10 cellular contexts compared by ENCODE assay signal in genomic region chr1:7549693-7550161, GRCh38.
DNase-seq lines count a peak whose midpoint lies in the region; ATAC-seq and TF ChIP-seq lines count a peak whose summit lies in the region.
"Had no signal": no experiment of that assay in that cellular context is flagged by ENCODE, and none has a peak within 500 bp of the region (broad histone marks: within the 10 kb centered on the region; RNA-seq: fewer than 3 reads in every experiment).

No MANE protein-coding gene starts in this region.

- ATAC-seq in GM19455 (IDR thresholded peaks at IDR 0.05; ENCODE audit: unreplicated experiment) (no peak), heart left ventricle (no peak)
- ATAC-seq: left lobe of liver had no signal

- peaks cover 3 to 40% of the 10 kb centered on the region in 2 donors for H3K4me1 ChIP-seq in thyroid gland
- peaks cover 0 to 43% (median 12%) of the 10 kb centered on the region in 12 donors for H3K4me1 ChIP-seq in heart left ventricle

- TF ChIP-seq CTCF in thyroid gland (IDR thresholded peaks at IDR 0.05) (no peak), lower leg skin (IDR thresholded peaks at IDR 0.05) (no peak), heart left ventricle (IDR thresholded peaks at IDR 0.05) (no peak)

- CTCF ChIA-PET in activated CD4-positive, alpha-beta memory T cell treated with anti-CD3 and anti-CD28 coated beads for 36 hours (lab: Charles Lee), result no interaction called here

- H3K27me3 ChIP-seq in thyroid gland (no peaks in the 10 kb centered on the region), heart left ventricle (no peaks in the 10 kb centered on the region)

- H3K9me3 Mint-ChIP-seq in activated CD4-positive, alpha-beta memory T cell treated with anti-CD3 and anti-CD28 coated beads for 36 hours, result no peaks in the 10 kb centered on the region

- H3K27ac ChIP-seq in thyroid gland (peak overlapping the region in 2 of 3 donors; percentile 30 to 38), heart left ventricle (no peak overlapping the region)

- H3K27me3 Mint-ChIP-seq in activated CD4-positive, alpha-beta memory T cell treated with anti-CD3 and anti-CD28 coated beads for 36 hours, result peaks cover 13% of the 10 kb centered on the region

- DNase-seq in activated naive CD4-positive, alpha-beta T cell treated with Interleukin-2 at 50 U/mL for 16 hours, result peak; percentile 4
- DNase-seq in activated naive CD4-positive, alpha-beta T cell treated with anti-CD3 and anti-CD28 coated beads, Interleukin-2, amount 50 U/mL, for 16 hours, result no peak
- DNase-seq in activated CD4-positive, alpha-beta memory T cell treated with anti-CD3 and anti-CD28 coated beads for 36 hours, result peak; percentile 72
- DNase-seq in kidney glomerular epithelial cell (lab: John Stamatoyannopoulos, UW) (peak; percentile 87), thyroid gland (no peak), lower leg skin (ENCODE audit: low spot score in 2 of 2) (no peak), heart left ventricle (no peak)
- DNase-seq: NCI-H1930 had no signal

- TF ChIP-seq POLR2A in thyroid gland (IDR thresholded peaks at IDR 0.05) (no peak), lower leg skin (IDR thresholded peaks at IDR 0.05) (no peak), heart left ventricle (IDR thresholded peaks at IDR 0.05) (no peak)

- peak overlapping the region; percentile 40 for H3K4me3 Mint-ChIP-seq in activated CD4-positive, alpha-beta memory T cell treated with anti-CD3 and anti-CD28 coated beads for 36 hours

- H3K27ac Mint-ChIP-seq in activated CD4-positive, alpha-beta memory T cell treated with anti-CD3 and anti-CD28 coated beads for 36 hours, result peak overlapping the region; percentile 89

- peaks cover 12% of the 10 kb centered on the region for H3K4me1 Mint-ChIP-seq in activated CD4-positive, alpha-beta memory T cell treated with anti-CD3 and anti-CD28 coated beads for 36 hours (ENCODE audit: low read depth)

- H3K36me3 ChIP-seq in thyroid gland (no peaks in the 10 kb centered on the region), heart left ventricle (no peaks in the 10 kb centered on the region)

- intact Hi-C loops in activated CD4-positive, alpha-beta memory T cell treated with anti-CD3 and anti-CD28 coated beads for 36 hours (cut with micrococcal nuclease), result loop anchor here (1.0 to 5.0 kb wide), 3 partner anchors 23 to 762 kb away; partner anchors contain the start of gene CAMTA1
- intact Hi-C loops in thyroid gland (cut with DNase I) (no loop called here), lower leg skin (cut with DNase I; ENCODE audit: low total_unique reads) (no loop called here), heart left ventricle (cut with DNase I) (loop anchor here in 1 of 10 donors (10.0 kb wide), 1 partner anchor 95 kb away; no protein-coding TSS in a partner anchor)

- WGBS in thyroid gland, 2 donors, result 49 to 58% methylated on average over 4 of the region's 4 CpGs
- WGBS in lower leg skin, 2 donors, result 24 to 32% methylated on average over 4 of the region's 4 CpGs
- 61 to 71% (median 70%) methylated on average over 4 of the region's 4 CpGs for WGBS in heart left ventricle, 4 donors

- H3K9me3 ChIP-seq in thyroid gland (no peaks in the 10 kb centered on the region), heart left ventricle (peaks cover 0 to 10% (median 0%) of the 10 kb centered on the region in 12 donors)

- H3K4me3 ChIP-seq in thyroid gland (replicated peaks in 1 of 3) (no peak overlapping the region), lower leg skin (ENCODE audit: low read depth, poor library complexity, severe bottlenecking) (no peak overlapping the region), heart left ventricle (no peak overlapping the region)

- POLR2A ChIA-PET in activated CD4-positive, alpha-beta memory T cell treated with anti-CD3 and anti-CD28 coated beads for 36 hours (lab: Charles Lee), result no interaction called here

- H3K36me3 Mint-ChIP-seq in activated CD4-positive, alpha-beta memory T cell treated with anti-CD3 and anti-CD28 coated beads for 36 hours, result no peaks in the 10 kb centered on the region

Comparison
In these comparisons a context has a peak if more than half of its experiments do, and no peak if none do; other contexts are left out.
1. DNase-seq: peak in activated naive CD4-positive, alpha-beta T cell treated with Interleukin-2 at 50 U/mL for 16 hours (single experiment), activated CD4-positive, alpha-beta memory T cell treated with anti-CD3 and anti-CD28 coated beads for 36 hours (single experiment) and kidney glomerular epithelial cell (single experiment); none in activated naive CD4-positive, alpha-beta T cell treated with anti-CD3 and anti-CD28 coated beads, Interleukin-2, amount 50 U/mL, for 16 hours (single experiment), thyroid gland (0 of 2), lower leg skin (0 of 2) and heart left ventricle (0 of 5).
2. H3K27ac ChIP-seq: peak in thyroid gland (2 of 3); none in heart left ventricle (0 of 12).